ENCODE assay signal across 10 cellular contexts in genomic region chr12:92341333-92341691, GRCh38.
A peak's percentile ranks its signal among the peaks of the same experiment; 100 is the strongest.
DNase-seq lines count a peak whose midpoint lies in the region; ATAC-seq and TF ChIP-seq lines count a peak whose summit lies in the region.
"Had no signal": no experiment of that assay in that cellular context is flagged by ENCODE, and none has a peak within 500 bp of the region (broad histone marks: within the 10 kb centered on the region; RNA-seq: fewer than 3 reads in every experiment).

No MANE protein-coding gene starts in this region.

- peaks cover 14% of the 10 kb centered on the region for H3K4me1 Mint-ChIP-seq in T-helper 2 cell treated with Interferon-gamma antibody and Interleukin-4, amounts not matched to agents 5 μg/mL and 100 μg/mL, for 36 hours (ENCODE audit: low read depth)

- H3K4me3 ChIP-seq in colonic mucosa (no peak overlapping the region), spleen (peak overlapping the region in 2 of 8 donors; percentile 5 to 51)

- intact Hi-C loops in colonic mucosa (cut with DNase I) = no loop called here
- intact Hi-C loops in spleen (cut with DNase I; ENCODE audit: low total_unique reads) = no loop called here

- peaks cover 2% of the 10 kb centered on the region for H3K36me3 Mint-ChIP-seq in T-helper 2 cell treated with Interferon-gamma antibody and Interleukin-4, amounts not matched to agents 5 μg/mL and 100 μg/mL, for 36 hours (ENCODE audit: low read depth)

- no peak for TF ChIP-seq CTCF in colonic mucosa (IDR thresholded peaks at IDR 0.05)
- no peak for TF ChIP-seq CTCF in spleen (IDR thresholded peaks at IDR 0.05 in 8 of 11, conservative IDR thresholded peaks at IDR 0.05 in 3 of 11)

- H3K9me3 Mint-ChIP-seq in T-helper 2 cell treated with Interferon-gamma antibody and Interleukin-4, amounts not matched to agents 5 μg/mL and 100 μg/mL, for 36 hours = no peaks in the 10 kb centered on the region
- H3K9me3 Mint-ChIP-seq: endodermal cell had no signal

- H3K27me3 Mint-ChIP-seq in T-helper 2 cell treated with Interferon-gamma antibody and Interleukin-4, amounts not matched to agents 5 μg/mL and 100 μg/mL, for 36 hours (ENCODE audit: low read depth) = no peaks in the 10 kb centered on the region

- peak overlapping the region; percentile 56 for H3K27ac ChIP-seq in colonic mucosa
- peak overlapping the region; percentile 14 to 82 (median 64) for H3K27ac ChIP-seq in spleen

- H3K27me3 ChIP-seq in colonic mucosa = no peaks in the 10 kb centered on the region
- no peaks in the 10 kb centered on the region for H3K27me3 ChIP-seq in spleen (replicated peaks in 1 of 7)

- peak overlapping the region; percentile 59 for H3K4me3 Mint-ChIP-seq in T-helper 2 cell treated with Interferon-gamma antibody and Interleukin-4, amounts not matched to agents 5 μg/mL and 100 μg/mL, for 36 hours
- H3K4me3 Mint-ChIP-seq: endodermal cell had no signal

- TF ChIP-seq POLR2A in spleen (IDR thresholded peaks at IDR 0.05) = no peak

- H3K9me3 ChIP-seq in colonic mucosa (no peaks in the 10 kb centered on the region), spleen (peaks cover 0 to 10% (median 0%) of the 10 kb centered on the region in 8 donors)

- 29 to 43% (median 40%) methylated on average over 11 of the region's 11 CpGs for WGBS in spleen, 5 donors

- no peak for DNase-seq in T-helper 2 cell treated with Interferon-gamma antibody and Interleukin-4, amounts not matched to agents 5 μg/mL and 100 μg/mL, for 36 hours (ENCODE audit: low spot score)
- DNase-seq in T-helper 2 cell = no peak
- DNase-seq in colonic mucosa = no peak
- no peak for DNase-seq in spleen
- DNase-seq in NCI-H2171 treated with DMSO at 0.1 percent for 48 hours (lab: John Stamatoyannopoulos, UW) = no peak
- no peak for DNase-seq in NCI-H187 treated with DMSO at 0.1 percent for 48 hours (lab: John Stamatoyannopoulos, UW)
- DNase-seq in germinal center (ENCODE audit: low spot score) = no peak
- DNase-seq: activated CD8-positive, alpha-beta memory T cell treated with anti-CD3 and anti-CD28 coated beads, Interleukin-2, amount 50 U/mL, for 48 hours; endodermal cell had no signal

- H3K36me3 ChIP-seq in colonic mucosa = no peaks in the 10 kb centered on the region
- H3K36me3 ChIP-seq in spleen = no peaks in the 10 kb centered on the region

- H3K9ac ChIP-seq in colonic mucosa (ENCODE audit: low read depth in 2 of 2, low read length in 2 of 2) = peak overlapping the region in 1 of 2 donors; percentile 30

- peak; percentile 40 for ATAC-seq in HG03103 (IDR thresholded peaks at IDR 0.05; ENCODE audit: low read depth, unreplicated experiment)

- peaks cover 4% of the 10 kb centered on the region for H3K4me1 ChIP-seq in colonic mucosa
- peaks cover 7 to 40% (median 14%) of the 10 kb centered on the region in 6 donors for H3K4me1 ChIP-seq in spleen

- H3K27ac Mint-ChIP-seq in T-helper 2 cell treated with Interferon-gamma antibody and Interleukin-4, amounts not matched to agents 5 μg/mL and 100 μg/mL, for 36 hours = peak overlapping the region; percentile 56
- H3K27ac Mint-ChIP-seq: endodermal cell had no signal
